ENCODE assay signal across 25 cellular contexts in genomic region chr12:28874758-28875157, GRCh38.
"Had no signal": no experiment of that assay in that cellular context is flagged by ENCODE, and none has a peak within 500 bp of the region (broad histone marks: within the 10 kb centered on the region; RNA-seq: fewer than 3 reads in every experiment).

No MANE protein-coding gene starts in this region.

- H3K4me3 ChIP-seq: body of pancreas, esophagus squamous epithelium, gastroesophageal sphincter, heart right ventricle had no signal

- ATAC-seq: activated CD4-positive, CD25-positive, alpha-beta regulatory T cell treated with anti-CD3 and anti-CD28 coated beads, Interleukin-2, amount 50 U/mL, for 24 hours; activated CD8-positive, alpha-beta T cell treated with anti-CD3 and anti-CD28 coated beads for 36 hours; activated T-cell treated with anti-CD3 and anti-CD28 coated beads, Interleukin-2, amount 50 U/mL, for 4 hours; activated T-helper 17 cell treated with anti-CD3 and anti-CD28 coated beads, Interleukin-2, amount 50 U/mL, for 72 hours; body of pancreas; gastroesophageal sphincter; heart right ventricle had no signal

- H3K36me3 ChIP-seq: esophagus squamous epithelium, gastroesophageal sphincter, heart right ventricle, WERI-Rb-1 had no signal

- H3K27me3 ChIP-seq: body of pancreas, esophagus squamous epithelium, gastroesophageal sphincter had no signal

- H3K9me3 ChIP-seq: body of pancreas, esophagus squamous epithelium, gastroesophageal sphincter, heart right ventricle had no signal

- DNase-seq: activated B cell treated with CpG ODN at 0.5 μM for 24 hours; activated CD4-positive, alpha-beta T cell treated with anti-CD3 and anti-CD28 coated beads for 48 hours; activated CD4-positive, alpha-beta T cell treated with anti-CD3 and anti-CD28 coated beads, Interleukin-2, amount 50 U/mL, for 1 hour; activated CD4-positive, alpha-beta T cell treated with anti-CD3 and anti-CD28 coated beads, Interleukin-2, amount 50 U/mL, for 48 hours; activated CD8-positive, alpha-beta memory T cell treated with anti-CD3 and anti-CD28 coated beads for 24 hours; activated CD8-positive, alpha-beta T cell treated with anti-CD3 and anti-CD28 coated beads for 36 hours; activated effector memory CD4-positive, alpha-beta T cell treated with Interleukin-2 at 50 U/mL for 16 hours; activated gamma-delta T cell treated with Interleukin-2 at 50 U/mL for 16 hours; activated naive CD4-positive, alpha-beta T cell treated with anti-CD3 and anti-CD28 coated beads, Interleukin-2, amount 50 U/mL, for 16 hours; activated naive CD4-positive, alpha-beta T cell treated with Interleukin-2 at 50 U/mL for 16 hours; activated T-cell treated with anti-CD3 and anti-CD28 coated beads, Interleukin-2, amount 50 U/mL, for 4 hours; amygdala; body of pancreas; caudate nucleus; cortex of kidney; dermis blood vessel endothelial cell; effector CD4-positive, alpha-beta T cell; esophagus squamous epithelium; foreskin melanocyte; heart right ventricle; T-helper 2 cell; WERI-Rb-1 had no signal

- H3K27ac ChIP-seq: body of pancreas, esophagus squamous epithelium, gastroesophageal sphincter, heart right ventricle, WERI-Rb-1 had no signal

- H3K4me1 ChIP-seq: body of pancreas, gastroesophageal sphincter had no signal
